22 cellular contexts compared by ENCODE assay signal in the genomic region with DNA sequence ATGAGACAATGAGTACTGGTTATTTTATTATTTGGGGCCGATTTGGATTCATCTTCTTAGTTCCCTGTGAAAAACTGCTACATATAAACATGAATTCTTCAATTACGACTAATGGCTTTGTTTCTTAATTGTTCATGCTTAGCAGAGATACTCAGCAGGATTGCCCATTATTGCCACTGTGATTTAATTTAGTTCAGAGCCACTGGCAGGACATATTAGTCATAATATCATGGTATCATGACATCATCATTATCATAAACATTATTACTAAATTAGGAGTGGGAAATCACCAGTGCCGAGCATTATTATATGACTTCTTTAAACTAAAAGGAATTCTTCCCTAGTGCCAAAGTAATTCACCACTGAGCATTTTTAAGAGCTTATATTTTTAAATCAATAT.
A peak's percentile ranks its signal among the peaks of the same experiment; 100 is the strongest.
DNase-seq lines count a peak whose midpoint lies in the region; TF ChIP-seq lines count a peak whose summit lies in the region.
"Had no signal": no experiment of that assay in that cellular context is flagged by ENCODE, and none has a peak within 500 bp of the region (broad histone marks: within the 10 kb centered on the region; RNA-seq: fewer than 3 reads in every experiment).

No MANE protein-coding gene starts in this region.

- H3K9me3 Mint-ChIP-seq in type B pancreatic cell: no peaks in the 10 kb centered on the region
- H3K9me3 Mint-ChIP-seq: activated CD4-positive, alpha-beta memory T cell treated with anti-CD3 and anti-CD28 coated beads, Interleukin-2, amount 10 ng/mL, durations not matched to agents 7 days and 5 days had no signal

- peak; percentile 26 for DNase-seq in NCI-H748 (lab: John Stamatoyannopoulos, UW; ENCODE audit: unreplicated experiment)
- no peak for DNase-seq in NCI-H748 treated with DMSO at 0.1 percent for 48 hours (lab: John Stamatoyannopoulos, UW)
- peak; percentile 33 for DNase-seq in adipocyte (ENCODE audit: low read depth)
- DNase-seq in fibroblast of mammary gland (ENCODE audit: low read depth): peak; percentile 55
- no peak for DNase-seq in NCI-H2196 (lab: John Stamatoyannopoulos, UW; ENCODE audit: unreplicated experiment)
- DNase-seq in type B pancreatic cell (ENCODE audit: extremely low spot score, unreplicated experiment): no peak
- no peak for DNase-seq in C1 segment of cervical spinal cord (lab: John Stamatoyannopoulos, UW)
- DNase-seq: 8988T; activated CD4-positive, alpha-beta memory T cell treated with anti-CD3 and anti-CD28 coated beads, Interleukin-2, amount 10 ng/mL, durations not matched to agents 7 days and 5 days; activated T-cell treated with anti-CD3 and anti-CD28 coated beads for 4 hours; amygdala; effector CD8-positive, alpha-beta T cell; HFFc6; NCI-H2171 treated with DMSO at 0.1 percent for 48 hours; NCI-H82; nucleus accumbens; retina; stimulated activated CD8-positive, alpha-beta memory T cell treated with anti-CD3 and anti-CD28 coated beads, Interleukin-4, amount 100 ng/mL, for 48 hours; T-helper 2 cell; upper lobe of right lung had no signal

- peaks cover 6% of the 10 kb centered on the region for H3K4me1 Mint-ChIP-seq in type B pancreatic cell (ENCODE audit: unreplicated experiment)
- H3K4me1 Mint-ChIP-seq: activated CD4-positive, alpha-beta memory T cell treated with anti-CD3 and anti-CD28 coated beads, Interleukin-2, amount 10 ng/mL, durations not matched to agents 7 days and 5 days had no signal

- H3K4me2 ChIP-seq in skeletal muscle satellite cell (ENCODE audit: low read length): peak overlapping the region; percentile 10

- H3K4me3 Mint-ChIP-seq in type B pancreatic cell: no peak overlapping the region
- H3K4me3 Mint-ChIP-seq: activated CD4-positive, alpha-beta memory T cell treated with anti-CD3 and anti-CD28 coated beads, Interleukin-2, amount 10 ng/mL, durations not matched to agents 7 days and 5 days; HFFc6 had no signal

- H3K27me3 ChIP-seq in adipocyte (replicated peaks; ENCODE audit: control insufficient read depth, insufficient read depth, low read length): no peaks in the 10 kb centered on the region
- no peaks in the 10 kb centered on the region for H3K27me3 ChIP-seq in skeletal muscle satellite cell (ENCODE audit: control insufficient read depth, insufficient read depth, low read length)
- H3K27me3 ChIP-seq: upper lobe of right lung had no signal

- H3K27me3 Mint-ChIP-seq in type B pancreatic cell: no peaks in the 10 kb centered on the region
- H3K27me3 Mint-ChIP-seq: activated CD4-positive, alpha-beta memory T cell treated with anti-CD3 and anti-CD28 coated beads, Interleukin-2, amount 10 ng/mL, durations not matched to agents 7 days and 5 days had no signal

- H3K9ac ChIP-seq in adipocyte (ENCODE audit: low read length): no peak overlapping the region
- H3K9ac ChIP-seq in skeletal muscle satellite cell (ENCODE audit: low read depth, low read length): no peak overlapping the region

- H3K36me3 Mint-ChIP-seq in type B pancreatic cell: no peaks in the 10 kb centered on the region

- no peak for TF ChIP-seq CTCF in fibroblast of mammary gland (conservative IDR thresholded peaks at IDR 0.05; ENCODE audit: control insufficient read depth, insufficient read depth, low read depth, low read length)
- no peak for TF ChIP-seq CTCF in type B pancreatic cell (conservative IDR thresholded peaks at IDR 0.05)

- H3K27ac Mint-ChIP-seq in type B pancreatic cell: no peak overlapping the region
- H3K27ac Mint-ChIP-seq: activated CD4-positive, alpha-beta memory T cell treated with anti-CD3 and anti-CD28 coated beads, Interleukin-2, amount 10 ng/mL, durations not matched to agents 7 days and 5 days; HFFc6 had no signal

- H3K4me3 ChIP-seq in adipocyte (ENCODE audit: low read length) (no peak overlapping the region), fibroblast of mammary gland (ENCODE audit: control insufficient read depth, low read depth, low read length) (no peak overlapping the region), skeletal muscle satellite cell (ENCODE audit: low read length) (no peak overlapping the region)
- H3K4me3 ChIP-seq: lung, upper lobe of right lung had no signal

- H3K36me3 ChIP-seq in adipocyte (ENCODE audit: control insufficient read depth, insufficient read depth, low read length, severe bottlenecking) (no peaks in the 10 kb centered on the region), skeletal muscle satellite cell (ENCODE audit: insufficient read depth, low read length) (no peaks in the 10 kb centered on the region)
- H3K36me3 ChIP-seq: upper lobe of right lung had no signal

- H3K4me1 ChIP-seq in adipocyte (ENCODE audit: control insufficient read depth, insufficient read depth, low read length): no peaks in the 10 kb centered on the region
- H3K4me1 ChIP-seq in skeletal muscle satellite cell (ENCODE audit: control insufficient read depth, insufficient read depth, low read length): peaks cover 20% of the 10 kb centered on the region
- H3K4me1 ChIP-seq: upper lobe of right lung had no signal

- H3K9me3 ChIP-seq in adipocyte (ENCODE audit: control insufficient read depth, low read length) (no peaks in the 10 kb centered on the region), skeletal muscle satellite cell (replicated peaks; ENCODE audit: low read length) (no peaks in the 10 kb centered on the region)
- H3K9me3 ChIP-seq: upper lobe of right lung had no signal

Comparison
In these comparisons a context has a peak if more than half of its experiments do, and no peak if none do; other contexts are left out.
1. DNase-seq: peak in NCI-H748 (single experiment), adipocyte (single experiment) and fibroblast of mammary gland (single experiment); none in NCI-H748 treated with DMSO at 0.1 percent for 48 hours (single experiment), NCI-H2196 (single experiment), type B pancreatic cell (single experiment) and C1 segment of cervical spinal cord (0 of 14).